ENCODE assay signal across 1 cellular context in the genomic region with DNA sequence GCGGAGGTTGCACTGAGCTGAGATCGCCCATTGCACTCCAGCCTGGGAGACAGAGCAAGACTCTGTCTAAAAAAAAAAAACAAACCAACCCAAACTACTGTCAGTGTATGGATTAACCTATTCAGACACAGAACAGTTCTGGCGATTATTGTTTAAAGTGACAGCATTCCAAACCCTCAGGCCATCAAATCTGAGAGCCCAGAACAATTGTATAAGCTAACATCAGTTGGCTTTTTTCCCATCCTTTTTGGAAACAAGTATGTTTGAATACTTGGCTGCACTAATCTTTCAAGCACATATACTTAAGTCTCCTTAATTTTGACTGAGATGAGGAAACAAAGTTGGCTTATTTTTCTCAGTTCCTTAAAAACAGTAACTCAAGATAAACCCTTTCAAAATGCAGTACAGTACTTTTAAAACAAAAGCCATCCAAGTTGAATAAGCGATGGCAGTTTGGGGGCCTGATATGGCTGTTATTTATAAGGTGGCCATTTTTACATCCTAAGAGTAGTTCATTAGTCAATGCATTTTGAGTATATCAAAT.
TF ChIP-seq lines count a peak whose summit lies in the region.

No MANE protein-coding gene starts in this region.

TF ChIP-seq in GM12878, 131 proteins besides CTCF, POLR2A, EP300 and RAD21:
- TF ChIP-seq SPI1 (IDR thresholded peaks at IDR 0.05; ENCODE audit: borderline replicate concordance, insufficient read depth, low read depth, low read length), result peak; percentile 57; the same call in 1 of the 2 replicates
- TF ChIP-seq IKZF2 (IDR thresholded peaks at IDR 0.05), result no peak
- TF ChIP-seq ASH2L (IDR thresholded peaks at IDR 0.05; ENCODE audit: borderline replicate concordance, low read depth), result no peak
- TF ChIP-seq, protein P1, sequence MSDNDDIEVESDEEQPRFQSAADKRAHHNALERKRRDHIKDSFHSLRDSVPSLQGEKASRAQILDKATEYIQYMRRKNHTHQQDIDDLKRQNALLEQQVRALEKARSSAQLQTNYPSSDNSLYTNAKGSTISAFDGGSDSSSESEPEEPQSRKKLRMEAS (IDR thresholded peaks at IDR 0.05; ENCODE audit: low read depth, low read length), result no peak
- no peak for TF ChIP-seq MTA3 (IDR thresholded peaks at IDR 0.05; ENCODE audit: borderline replicate concordance, low read length)
- TF ChIP-seq HDGF (IDR thresholded peaks at IDR 0.05), result no peak
- TF ChIP-seq USF1 (IDR thresholded peaks at IDR 0.05; ENCODE audit: borderline replicate concordance, extremely low read length, insufficient read depth, low read depth, low read length), result no peak
